In the genomic region with DNA sequence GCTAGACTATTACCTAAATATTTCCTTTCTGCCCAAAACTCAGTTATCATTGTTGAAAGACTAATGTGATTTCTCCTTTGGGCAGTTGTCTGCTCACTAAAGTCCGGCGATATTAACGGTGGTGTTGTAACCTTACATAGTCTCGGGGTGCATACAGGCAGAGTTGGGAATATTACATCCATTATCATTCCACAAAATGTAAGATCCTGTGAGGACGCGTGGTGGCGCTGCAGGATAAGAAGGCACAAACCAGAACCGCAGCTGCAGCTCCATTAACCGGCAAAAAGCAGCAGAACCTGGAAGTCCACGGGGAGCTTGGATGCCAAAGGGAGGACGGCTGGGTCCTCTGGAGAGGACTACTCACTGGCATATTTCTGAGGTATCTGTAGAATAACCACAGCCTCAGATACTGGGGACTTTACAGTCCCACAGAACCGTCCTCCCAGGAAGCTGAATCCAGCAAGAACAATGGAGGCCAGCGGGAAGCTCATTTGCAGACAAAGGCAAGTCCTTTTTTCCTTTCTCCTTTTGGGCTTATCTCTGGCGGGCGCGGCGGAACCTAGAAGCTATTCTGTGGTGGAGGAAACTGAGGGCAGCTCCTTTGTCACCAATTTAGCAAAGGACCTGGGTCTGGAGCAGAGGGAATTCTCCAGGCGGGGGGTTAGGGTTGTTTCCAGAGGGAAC, we compare ENCODE assay signal across 9 cellular contexts. TPM values are rescaled to one million over a fixed set of nuclear protein-coding genes. Genes with fewer than 3 reads are reported as not detected.
DNase-seq lines count a peak whose midpoint lies in the region; ATAC-seq, FAIRE-seq and TF ChIP-seq lines count a peak whose summit lies in the region.
"Not testable (repeated sequence)": the region's sequence is repeated elsewhere in the genome, so short reads cannot be mapped to it uniquely, and the experiment has no call there.
"Had no signal": no experiment of that assay in that cellular context is flagged by ENCODE, and none has a peak within 500 bp of the region (broad histone marks: within the 10 kb centered on the region; RNA-seq: fewer than 3 reads in every experiment).

A gene (plus strand): TSS at position 264 of the 684 bp plus-strand sequence. CDS start 205 bp downstream, at position 469.

- DNase-seq in Caki2 (ENCODE audit: low read depth) (peak; percentile 6), NCI-H460 (ENCODE audit: extremely low read depth, low read depth) (peak; percentile 63), T follicular helper cell (ENCODE audit: low read depth) (peak; percentile 10), mammary epithelial cell (peak; percentile 35)
- DNase-seq in HTR-8/SVneo (ENCODE audit: insufficient read length, low spot score); memory B cell (ENCODE audit: low spot score in 2 of 2): not testable (repeated sequence)
- peak; percentile 19 for DNase-seq in stimulated activated CD4-positive, alpha-beta T cell treated with anti-CD3 and anti-CD28 coated beads, Interleukin-4, amount 100 ng/mL, for 24 hours

- peak; percentile 25 for ATAC-seq in gastroesophageal sphincter
- ATAC-seq in memory B cell (ENCODE audit: low read depth): not testable (repeated sequence)

- H3K36me3 ChIP-seq in mammary epithelial cell (ENCODE audit: insufficient read depth, low read length): not testable (repeated sequence)
- H3K36me3 ChIP-seq in gastroesophageal sphincter: peaks cover 0 to 11% of the 10 kb centered on the region in 2 donors

- dilution Hi-C loops in mammary epithelial cell (cut with HindIII; ENCODE audit: low sequenced_read_pairs): not testable (repeated sequence)

- BruUV-seq in mammary epithelial cell (replicated peaks; lab: Mats Ljungman, UMichigan): not testable (repeated sequence)

- H3K27me3 ChIP-seq in mammary epithelial cell (ENCODE audit: insufficient read depth, low read length): not testable (repeated sequence)
- H3K27me3 ChIP-seq in gastroesophageal sphincter: peaks cover 22% of the 10 kb centered on the region

- H2AFZ ChIP-seq in mammary epithelial cell (ENCODE audit: low read depth, low read length): not testable (repeated sequence)

- not testable (repeated sequence) for H4K20me1 ChIP-seq in mammary epithelial cell (ENCODE audit: insufficient read depth, low read length)

- not testable (repeated sequence) for H3K36me3 Mint-ChIP-seq in memory B cell

- H3K9ac ChIP-seq in mammary epithelial cell (ENCODE audit: insufficient read depth, low read length): not testable (repeated sequence)

- not testable (repeated sequence) for H3K9me3 Mint-ChIP-seq in memory B cell

- not testable (repeated sequence) for TF ChIP-seq EP300 in gastroesophageal sphincter (IDR thresholded peaks at IDR 0.05)

- not testable (repeated sequence) for H3K27ac Mint-ChIP-seq in memory B cell

- H3K4me1 Mint-ChIP-seq in memory B cell: not testable (repeated sequence)

- peak within 1 kb of the TSS; percentile 29 for H3K4me3 Mint-ChIP-seq in memory B cell

- not testable (repeated sequence) for H3K4me1 ChIP-seq in mammary epithelial cell (ENCODE audit: insufficient read depth, low read length); gastroesophageal sphincter

- H3K9me3 ChIP-seq in mammary epithelial cell (replicated peaks; ENCODE audit: insufficient read depth, low read length): not testable (repeated sequence)
- peaks cover 0 to 96% (median 6%) of the 10 kb centered on the region in 3 donors for H3K9me3 ChIP-seq in gastroesophageal sphincter

- CTCF ChIA-PET in mammary epithelial cell (lab: Charles Lee; ENCODE audit: low non-redundant PET): not testable (repeated sequence)

- intact Hi-C loops in mammary epithelial cell (cut with micrococcal nuclease): not testable (repeated sequence)

- in situ Hi-C loops in Caki2 (cut with HindIII; ENCODE audit: low pct_unique_long_range_greater_than_20kb, low sequenced_read_pairs): not testable (repeated sequence)
- in situ Hi-C loops in mammary epithelial cell (cut with MboI; ENCODE audit: low sequenced_read_pairs in 2 of 2): loop anchor here (25.0 kb wide), 2 partner anchors 199 to 349 kb away; a partner anchor contains a TSS

- WGBS in mammary epithelial cell (ENCODE audit: low coverage, missing lambda C conversion rate): 16% methylated on average over 9 of the region's 18 CpGs
- WGBS in gastroesophageal sphincter (ENCODE audit: low coverage in 1 of 2), 2 donors: 11 to 14% methylated on average over 6 to 8 of the region's 18 CpGs

- H3K27me3 Mint-ChIP-seq in memory B cell: peaks cover 11% of the 10 kb centered on the region

- peak in 1 of 2 donors; percentile 31 for TF ChIP-seq CTCF in mammary epithelial cell (conservative IDR thresholded peaks at IDR 0.05 in 1 of 2, IDR thresholded peaks at IDR 0.05 in 1 of 2; ENCODE audit: extremely low read depth in 1 of 2, insufficient read depth in 1 of 2, low read depth in 1 of 2, low read length in 2 of 2)
- peak in 3 of 4 experiments; percentile 12 to 51 (median 20) for TF ChIP-seq CTCF in gastroesophageal sphincter (IDR thresholded peaks at IDR 0.05)

- not testable (repeated sequence) for H3K4me3 ChIP-seq in mammary epithelial cell (replicated peaks in 1 of 3; ENCODE audit: insufficient read depth in 1 of 3, low read depth in 2 of 3, low read length in 3 of 3)
- H3K4me3 ChIP-seq in gastroesophageal sphincter: peak within 1 kb of the TSS in 1 of 2 donors; percentile 15

- not testable (repeated sequence) for H3K27ac ChIP-seq in mammary epithelial cell (ENCODE audit: insufficient read depth, low read depth, low read length); gastroesophageal sphincter

- not testable (repeated sequence) for TF ChIP-seq POLR2A in gastroesophageal sphincter (IDR thresholded peaks at IDR 0.05)

- peak; percentile 78 for FAIRE-seq in HTR-8/SVneo (lab: Jason Lieb, UNC)

- H3K4me2 ChIP-seq in mammary epithelial cell (ENCODE audit: insufficient read depth, low read depth, low read length): not testable (repeated sequence)

- H3K79me2 ChIP-seq in mammary epithelial cell (ENCODE audit: insufficient read depth, low read length): not testable (repeated sequence)

RNA-seq across cellular contexts. Expression of the gene that starts here (rescaled TPM):
- 0.44 and 0.93 TPM in 2 replicates for total RNA-seq in Caki2 (2014; rRNA removed; shearing (Covaris generic); ENCODE audit: low replicate concordance)
- total RNA-seq in NCI-H460 (2014; rRNA removed; shearing (Covaris generic)): 2.2 and 2.5 TPM in 2 replicates
- polyA plus RNA-seq in NCI-H460 (2014; cell fraction: nucleus; rRNA removed): 1.3 and 1.6 TPM in 2 replicates
- total RNA-seq in mammary epithelial cell (1 to 10 TPM in 1 of 2 donors, under 1 TPM in 1; 0.64 to 1.0 TPM), gastroesophageal sphincter (10 to 100 TPM in 1 of 4 donors, 1 to 10 TPM in 3; 2.7 to 11.7 (median 6.1) TPM)
- polyA plus RNA-seq in mammary epithelial cell: 0.16 TPM
- not detected for polyA minus RNA-seq in mammary epithelial cell
- polyA plus RNA-seq: CD14-positive monocyte had no signal

Comparison
In these comparisons a context has a peak if more than half of its experiments do, and no peak if none do; other contexts are left out.
1. Peak in DNase-seq in Caki2; RNA of the gene not detected or under 1 TPM.